ENCODE assay signal across 8 cellular contexts in genomic region chr15:98649621-98649995, GRCh38. TPM values are rescaled to one million over a fixed set of nuclear protein-coding genes. Genes with fewer than 3 reads are reported as not detected.
DNase-seq lines count a peak whose midpoint lies in the region; ATAC-seq and TF ChIP-seq lines count a peak whose summit lies in the region.

No MANE protein-coding gene starts in this region.

- CTCF ChIA-PET in CD8-positive, alpha-beta memory T cell (lab: Charles Lee), result interaction anchor here (1.5 kb wide), 1 partner anchor 202 kb away, joined by 5 read pairs; no protein-coding TSS in a partner anchor

- no peaks in the 10 kb centered on the region for H3K36me3 ChIP-seq in CD8-positive, alpha-beta memory T cell (ENCODE audit: insufficient read depth, low read length)
- no peaks in the 10 kb centered on the region for H3K36me3 ChIP-seq in MM.1S (replicated peaks; ENCODE audit: insufficient read depth, low read length)
- no peaks in the 10 kb centered on the region for H3K36me3 ChIP-seq in neural progenitor cell
- no peaks in the 10 kb centered on the region for H3K36me3 ChIP-seq in urinary bladder (ENCODE audit: insufficient read depth)

- H3K4me1 Mint-ChIP-seq in CD8-positive, alpha-beta memory T cell, result peaks cover 24 to 27% (median 27%) of the 10 kb centered on the region in 3 donors
- H3K4me1 Mint-ChIP-seq in activated T-cell treated with anti-CD3 and anti-CD28 coated beads, Interleukin-2, amount 50 U/mL, for 72 hours (ENCODE audit: low read depth), result peaks cover 47% of the 10 kb centered on the region
- H3K4me1 Mint-ChIP-seq in neural progenitor cell, result peaks cover 30% of the 10 kb centered on the region

- TF ChIP-seq CTCF in MM.1S (IDR thresholded peaks at IDR 0.05; ENCODE audit: low read length) (0 out of 2 replicates have a peak, but pooled peaks have one; percentile 6), neural progenitor cell (IDR thresholded peaks at IDR 0.05) (peak; percentile 16)

- under 1% methylated on average over 45 of the region's 45 CpGs for WGBS in urinary bladder

- peaks cover 10% of the 10 kb centered on the region for H3K27me3 ChIP-seq in CD8-positive, alpha-beta memory T cell (ENCODE audit: insufficient read depth, low read length, poor library complexity, severe bottlenecking)
- H3K27me3 ChIP-seq in MM.1S (replicated peaks; ENCODE audit: insufficient read depth, low read length), result no peaks in the 10 kb centered on the region
- H3K27me3 ChIP-seq in neural progenitor cell, result no peaks in the 10 kb centered on the region

- peak overlapping the region in 6 of 7 donors; percentile 58 to 79 (median 78) for H3K4me3 Mint-ChIP-seq in CD8-positive, alpha-beta memory T cell
- H3K4me3 Mint-ChIP-seq in activated T-cell treated with anti-CD3 and anti-CD28 coated beads, Interleukin-2, amount 50 U/mL, for 72 hours, result peak overlapping the region; percentile 72 to 91
- peak overlapping the region; percentile 87 for H3K4me3 Mint-ChIP-seq in neural progenitor cell

- peak; percentile 7 to 12 for ATAC-seq in activated T-cell treated with anti-CD3 and anti-CD28 coated beads, Interleukin-2, amount 50 U/mL, for 72 hours (replicated peaks in 1 of 2)

- peaks cover 9% of the 10 kb centered on the region for H3K4me1 ChIP-seq in CD8-positive, alpha-beta memory T cell (ENCODE audit: insufficient read depth, low read length)
- peaks cover 18% of the 10 kb centered on the region for H3K4me1 ChIP-seq in MM.1S (ENCODE audit: low read length)
- H3K4me1 ChIP-seq in neural progenitor cell, result peaks cover 41% of the 10 kb centered on the region
- no peaks in the 10 kb centered on the region for H3K4me1 ChIP-seq in urinary bladder (ENCODE audit: insufficient read depth)

- peaks cover 0 to 13% (median 8%) of the 10 kb centered on the region in 5 donors for H3K9me3 Mint-ChIP-seq in CD8-positive, alpha-beta memory T cell
- H3K9me3 Mint-ChIP-seq in activated T-cell treated with anti-CD3 and anti-CD28 coated beads, Interleukin-2, amount 50 U/mL, for 72 hours, result no peaks in the 10 kb centered on the region
- H3K9me3 Mint-ChIP-seq in neural progenitor cell, result no peaks in the 10 kb centered on the region

- H3K9me3 ChIP-seq in CD8-positive, alpha-beta memory T cell (ENCODE audit: low read length), result no peaks in the 10 kb centered on the region
- H3K9me3 ChIP-seq in MM.1S (replicated peaks; ENCODE audit: insufficient read depth, low read length), result no peaks in the 10 kb centered on the region
- no peaks in the 10 kb centered on the region for H3K9me3 ChIP-seq in neural progenitor cell (ENCODE audit: low read depth)

- H3F3A ChIP-seq in MM.1S (ENCODE audit: insufficient read depth, low read length), result peaks cover 6% of the 10 kb centered on the region
- peaks cover 29% of the 10 kb centered on the region for H3F3A ChIP-seq in neural progenitor cell (ENCODE audit: low read depth)

- POLR2A ChIA-PET in CD8-positive, alpha-beta memory T cell (lab: Charles Lee), result no interaction called here

- H3K4me2 ChIP-seq in MM.1S (ENCODE audit: low read depth, low read length) (peak overlapping the region; percentile 79), neural progenitor cell (peak overlapping the region; percentile 98)

- peaks cover 32 to 54% of the 10 kb centered on the region in 2 donors for H3K27me3 Mint-ChIP-seq in CD8-positive, alpha-beta memory T cell
- peaks cover 24% of the 10 kb centered on the region for H3K27me3 Mint-ChIP-seq in activated T-cell treated with anti-CD3 and anti-CD28 coated beads, Interleukin-2, amount 50 U/mL, for 72 hours (ENCODE audit: low read depth)
- H3K27me3 Mint-ChIP-seq in neural progenitor cell (ENCODE audit: insufficient read depth, low read depth), result peaks cover 3% of the 10 kb centered on the region

- H3K79me2 ChIP-seq in MM.1S (ENCODE audit: low read length) (peaks cover 53% of the 10 kb centered on the region), neural progenitor cell (ENCODE audit: low read depth) (peaks cover 70% of the 10 kb centered on the region)

- no peak overlapping the region for H3K27ac ChIP-seq in CD8-positive, alpha-beta memory T cell (ENCODE audit: low read depth, low read length)
- H3K27ac ChIP-seq in MM.1S (ENCODE audit: low read length) (no peak overlapping the region), neural progenitor cell (no peak overlapping the region), urinary bladder (ENCODE audit: low read depth) (peak overlapping the region; percentile 97)

- H3K4me3 ChIP-seq in CD8-positive, alpha-beta memory T cell (ENCODE audit: low read length), result peak overlapping the region; percentile 67
- H3K4me3 ChIP-seq in MM.1S (ENCODE audit: low read length) (peak overlapping the region; percentile 77), neural progenitor cell (peak overlapping the region; percentile 84), urinary bladder (ENCODE audit: low read depth, low read length) (peak overlapping the region; percentile 95)

- H3K9ac ChIP-seq in MM.1S (ENCODE audit: low read length), result peak overlapping the region; percentile 74; the same call in 1 of the 2 replicates
- peak overlapping the region; percentile 38 for H3K9ac ChIP-seq in neural progenitor cell

- peak overlapping the region in 3 of 8 donors; percentile 68 to 72 (median 70) for H3K27ac Mint-ChIP-seq in CD8-positive, alpha-beta memory T cell
- no peak overlapping the region for H3K27ac Mint-ChIP-seq in activated T-cell treated with anti-CD3 and anti-CD28 coated beads, Interleukin-2, amount 50 U/mL, for 72 hours
- H3K27ac Mint-ChIP-seq in neural progenitor cell, result no peak overlapping the region

- H4K20me1 ChIP-seq in MM.1S (ENCODE audit: insufficient read depth, low read length) (peaks cover 13% of the 10 kb centered on the region; the same call in 1 of the 2 replicates), neural progenitor cell (ENCODE audit: low read depth) (peaks cover 54% of the 10 kb centered on the region)

- H3K36me3 Mint-ChIP-seq in CD8-positive, alpha-beta memory T cell, result peaks cover 0 to 4% (median 0%) of the 10 kb centered on the region in 3 donors
- H3K36me3 Mint-ChIP-seq in activated T-cell treated with anti-CD3 and anti-CD28 coated beads, Interleukin-2, amount 50 U/mL, for 72 hours (ENCODE audit: insufficient read depth in 2 of 2), result peaks cover 5 to 6% of the 10 kb centered on the region in 2 donors
- no peaks in the 10 kb centered on the region for H3K36me3 Mint-ChIP-seq in neural progenitor cell

- H2AFZ ChIP-seq in MM.1S (ENCODE audit: low read length) (0 out of 2 replicates have a peak overlapping the region, but pooled peaks have one; percentile 40), neural progenitor cell (replicated peaks) (no peak overlapping the region)

- peak in 4 of 5 donors; percentile 17 to 65 (median 42) for DNase-seq in CD8-positive, alpha-beta memory T cell
- DNase-seq in MM.1S (peak; percentile 43), fibroblast of peridontal ligament (ENCODE audit: extremely low read depth) (peak; percentile 30), neural progenitor cell (ENCODE audit: low spot score) (peak; percentile 58), iPS-NIHi7 (ENCODE audit: extremely low spot score) (no peak), Ammon's horn (ENCODE audit: low spot score) (no peak)
- peak; percentile 61 to 72 for DNase-seq in activated T-cell treated with anti-CD3 and anti-CD28 coated beads, Interleukin-2, amount 50 U/mL, for 72 hours

- H3K9me2 ChIP-seq in MM.1S (replicated peaks; ENCODE audit: insufficient read depth, low read length), result no peaks in the 10 kb centered on the region

RNA-seq across cellular contexts. Expression of gene IGF1R, which starts 1.3 kb away (rescaled TPM):
- total RNA-seq in CD8-positive, alpha-beta memory T cell, result 10 to 100 TPM; 10.9 to 11.3 TPM
- 2.1 TPM for polyA plus RNA-seq in CD8-positive, alpha-beta memory T cell
- 10 to 100 TPM; 25.7 to 40.1 TPM for total RNA-seq in activated T-cell treated with anti-CD3 and anti-CD28 coated beads, Interleukin-2, amount 50 U/mL, for 72 hours
- total RNA-seq in neural progenitor cell (ENCODE audit: low replicate concordance) (23.5 and 40.4 TPM in 2 replicates), urinary bladder (33.3 TPM)
- 11.5 TPM for polyA plus RNA-seq in urinary bladder

Comparison
In these comparisons a context has a peak if more than half of its experiments do, and no peak if none do; other contexts are left out.
1. DNase-seq: peak in CD8-positive, alpha-beta memory T cell (4 of 5), MM.1S (single experiment), activated T-cell treated with anti-CD3 and anti-CD28 coated beads, Interleukin-2, amount 50 U/mL, for 72 hours (2 of 2), fibroblast of peridontal ligament (single experiment) and neural progenitor cell (single experiment); none in iPS-NIHi7 (single experiment) and Ammon's horn (single experiment).
2. Peak in every context shown above with its lines, with median percentiles within 50 percentile points of each other: H3K4me3 ChIP-seq and H3K4me3 Mint-ChIP-seq.